In the genomic region with DNA sequence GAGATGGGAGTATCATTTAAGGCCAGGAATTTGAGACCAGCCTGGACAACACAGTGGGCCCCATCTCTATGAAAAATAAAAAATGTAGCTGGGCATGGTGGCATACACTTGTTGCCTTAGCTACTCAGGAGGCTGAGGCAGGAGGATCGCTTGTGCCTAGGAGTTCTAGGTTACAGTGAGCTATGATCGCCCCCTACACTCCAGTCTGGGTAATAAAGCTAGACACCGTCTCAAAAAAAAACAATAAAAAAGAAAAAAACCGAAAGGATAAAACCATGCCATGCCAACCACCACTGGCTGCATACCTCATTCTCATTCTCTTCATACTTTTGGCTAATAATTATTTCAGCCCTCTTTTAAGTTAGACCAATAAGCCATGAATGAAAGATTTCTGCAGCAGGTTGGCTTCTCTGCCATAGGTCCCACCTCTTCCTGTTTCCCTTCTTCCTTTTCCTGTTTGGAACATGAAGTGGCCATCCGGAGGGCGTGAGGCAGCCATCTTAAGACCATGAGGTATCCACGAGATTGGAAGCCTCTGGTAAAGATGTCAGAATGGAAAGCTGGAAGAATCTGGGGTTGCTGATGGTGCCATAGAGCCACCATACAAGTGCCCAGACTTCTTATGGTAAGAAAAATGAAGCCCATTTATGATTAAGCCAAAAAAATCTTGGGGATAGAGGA, we compare ENCODE assay signal across 3 cellular contexts.
TF ChIP-seq lines count a peak whose summit lies in the region.

No MANE protein-coding gene starts in this region.

TF ChIP-seq in SK-N-SH, 30 proteins besides CTCF, POLR2A, EP300 and RAD21 (continued from another document):
- TF ChIP-seq JUND (IDR thresholded peaks at IDR 0.05) (no peak), GABPA (IDR thresholded peaks at IDR 0.05; ENCODE audit: low read depth) (peak; percentile 59)

TF ChIP-seq in SK-N-SH treated with all-trans-retinoic acid at 6 μM for 48 hours, 23 proteins besides CTCF, POLR2A, EP300 and RAD21 (continued from another document):
- TF ChIP-seq, protein P1, sequence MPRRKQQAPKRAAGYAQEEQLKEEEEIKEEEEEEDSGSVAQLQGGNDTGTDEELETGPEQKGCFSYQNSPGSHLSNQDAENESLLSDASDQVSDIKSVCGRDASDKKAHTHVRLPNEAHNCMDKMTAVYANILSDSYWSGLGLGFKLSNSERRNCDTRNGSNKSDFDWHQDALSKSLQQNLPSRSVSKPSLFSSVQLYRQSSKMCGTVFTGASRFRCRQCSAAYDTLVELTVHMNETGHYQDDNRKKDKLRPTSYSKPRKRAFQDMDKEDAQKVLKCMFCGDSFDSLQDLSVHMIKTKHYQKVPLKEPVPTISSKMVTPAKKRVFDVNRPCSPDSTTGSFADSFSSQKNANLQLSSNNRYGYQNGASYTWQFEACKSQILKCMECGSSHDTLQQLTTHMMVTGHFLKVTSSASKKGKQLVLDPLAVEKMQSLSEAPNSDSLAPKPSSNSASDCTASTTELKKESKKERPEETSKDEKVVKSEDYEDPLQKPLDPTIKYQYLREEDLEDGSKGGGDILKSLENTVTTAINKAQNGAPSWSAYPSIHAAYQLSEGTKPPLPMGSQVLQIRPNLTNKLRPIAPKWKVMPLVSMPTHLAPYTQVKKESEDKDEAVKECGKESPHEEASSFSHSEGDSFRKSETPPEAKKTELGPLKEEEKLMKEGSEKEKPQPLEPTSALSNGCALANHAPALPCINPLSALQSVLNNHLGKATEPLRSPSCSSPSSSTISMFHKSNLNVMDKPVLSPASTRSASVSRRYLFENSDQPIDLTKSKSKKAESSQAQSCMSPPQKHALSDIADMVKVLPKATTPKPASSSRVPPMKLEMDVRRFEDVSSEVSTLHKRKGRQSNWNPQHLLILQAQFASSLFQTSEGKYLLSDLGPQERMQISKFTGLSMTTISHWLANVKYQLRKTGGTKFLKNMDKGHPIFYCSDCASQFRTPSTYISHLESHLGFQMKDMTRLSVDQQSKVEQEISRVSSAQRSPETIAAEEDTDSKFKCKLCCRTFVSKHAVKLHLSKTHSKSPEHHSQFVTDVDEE (CRISPR knock-in tag; IDR thresholded peaks at IDR 0.05) = no peak
- TF ChIP-seq TOX (CRISPR knock-in tag; IDR thresholded peaks at IDR 0.05; ENCODE audit: borderline replicate concordance) = no peak
- TF ChIP-seq, protein P2, sequence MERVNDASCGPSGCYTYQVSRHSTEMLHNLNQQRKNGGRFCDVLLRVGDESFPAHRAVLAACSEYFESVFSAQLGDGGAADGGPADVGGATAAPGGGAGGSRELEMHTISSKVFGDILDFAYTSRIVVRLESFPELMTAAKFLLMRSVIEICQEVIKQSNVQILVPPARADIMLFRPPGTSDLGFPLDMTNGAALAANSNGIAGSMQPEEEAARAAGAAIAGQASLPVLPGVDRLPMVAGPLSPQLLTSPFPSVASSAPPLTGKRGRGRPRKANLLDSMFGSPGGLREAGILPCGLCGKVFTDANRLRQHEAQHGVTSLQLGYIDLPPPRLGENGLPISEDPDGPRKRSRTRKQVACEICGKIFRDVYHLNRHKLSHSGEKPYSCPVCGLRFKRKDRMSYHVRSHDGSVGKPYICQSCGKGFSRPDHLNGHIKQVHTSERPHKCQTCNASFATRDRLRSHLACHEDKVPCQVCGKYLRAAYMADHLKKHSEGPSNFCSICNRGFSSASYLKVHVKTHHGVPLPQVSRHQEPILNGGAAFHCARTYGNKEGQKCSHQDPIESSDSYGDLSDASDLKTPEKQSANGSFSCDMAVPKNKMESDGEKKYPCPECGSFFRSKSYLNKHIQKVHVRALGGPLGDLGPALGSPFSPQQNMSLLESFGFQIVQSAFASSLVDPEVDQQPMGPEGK (CRISPR knock-in tag; IDR thresholded peaks at IDR 0.05; ENCODE audit: borderline replicate concordance) = no peak
- no peak for TF ChIP-seq ZNF70 (CRISPR knock-in tag; IDR thresholded peaks at IDR 0.05)
- no peak for TF ChIP-seq ZNF8 (CRISPR knock-in tag; IDR thresholded peaks at IDR 0.05)
- no peak for TF ChIP-seq PPARA (CRISPR knock-in tag; IDR thresholded peaks at IDR 0.05; ENCODE audit: borderline replicate concordance)
- no peak for TF ChIP-seq TCF4 (CRISPR knock-in tag; IDR thresholded peaks at IDR 0.05; ENCODE audit: borderline replicate concordance)
- TF ChIP-seq ZFP3 (CRISPR knock-in tag; IDR thresholded peaks at IDR 0.05) = no peak
- TF ChIP-seq OSR1 (CRISPR knock-in tag; IDR thresholded peaks at IDR 0.05) = no peak

TF ChIP-seq in HEK293, 187 proteins besides CTCF, POLR2A, EP300 and RAD21 (continued from another document):
- TF ChIP-seq, protein P3, sequence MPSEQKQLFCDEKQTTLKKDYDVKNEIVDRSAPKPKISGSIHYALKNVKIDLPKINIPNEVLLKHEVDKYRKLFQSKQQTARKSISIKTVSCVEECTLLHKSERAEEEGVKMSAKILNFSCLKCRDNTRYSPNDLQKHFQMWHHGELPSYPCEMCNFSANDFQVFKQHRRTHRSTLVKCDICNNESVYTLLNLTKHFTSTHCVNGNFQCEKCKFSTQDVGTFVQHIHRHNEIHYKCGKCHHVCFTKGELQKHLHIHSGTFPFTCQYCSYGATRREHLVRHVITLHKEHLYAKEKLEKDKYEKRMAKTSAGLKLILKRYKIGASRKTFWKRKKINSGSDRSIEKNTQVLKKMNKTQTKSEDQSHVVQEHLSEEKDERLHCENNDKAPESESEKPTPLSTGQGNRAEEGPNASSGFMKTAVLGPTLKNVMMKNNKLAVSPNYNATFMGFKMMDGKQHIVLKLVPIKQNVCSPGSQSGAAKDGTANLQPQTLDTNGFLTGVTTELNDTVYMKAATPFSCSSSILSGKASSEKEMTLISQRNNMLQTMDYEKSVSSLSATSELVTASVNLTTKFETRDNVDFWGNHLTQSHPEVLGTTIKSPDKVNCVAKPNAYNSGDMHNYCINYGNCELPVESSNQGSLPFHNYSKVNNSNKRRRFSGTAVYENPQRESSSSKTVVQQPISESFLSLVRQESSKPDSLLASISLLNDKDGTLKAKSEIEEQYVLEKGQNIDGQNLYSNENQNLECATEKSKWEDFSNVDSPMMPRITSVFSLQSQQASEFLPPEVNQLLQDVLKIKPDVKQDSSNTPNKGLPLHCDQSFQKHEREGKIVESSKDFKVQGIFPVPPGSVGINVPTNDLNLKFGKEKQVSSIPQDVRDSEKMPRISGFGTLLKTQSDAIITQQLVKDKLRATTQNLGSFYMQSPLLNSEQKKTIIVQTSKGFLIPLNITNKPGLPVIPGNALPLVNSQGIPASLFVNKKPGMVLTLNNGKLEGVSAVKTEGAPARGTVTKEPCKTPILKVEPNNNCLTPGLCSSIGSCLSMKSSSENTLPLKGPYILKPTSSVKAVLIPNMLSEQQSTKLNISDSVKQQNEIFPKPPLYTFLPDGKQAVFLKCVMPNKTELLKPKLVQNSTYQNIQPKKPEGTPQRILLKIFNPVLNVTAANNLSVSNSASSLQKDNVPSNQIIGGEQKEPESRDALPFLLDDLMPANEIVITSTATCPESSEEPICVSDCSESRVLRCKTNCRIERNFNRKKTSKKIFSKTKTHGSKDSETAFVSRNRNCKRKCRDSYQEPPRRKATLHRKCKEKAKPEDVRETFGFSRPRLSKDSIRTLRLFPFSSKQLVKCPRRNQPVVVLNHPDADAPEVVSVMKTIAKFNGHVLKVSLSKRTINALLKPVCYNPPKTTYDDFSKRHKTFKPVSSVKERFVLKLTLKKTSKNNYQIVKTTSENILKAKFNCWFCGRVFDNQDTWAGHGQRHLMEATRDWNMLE (tag by site-specific recombination; conservative IDR thresholded peaks at IDR 0.05; ENCODE audit: low read depth) = 0 out of 2 replicates have a peak, but pooled peaks have one; percentile 20
